8 cellular contexts compared by ENCODE assay signal in genomic region chr1:88935522-88936222, GRCh38. TPM values are rescaled to one million over a fixed set of nuclear protein-coding genes. Genes with fewer than 3 reads are reported as not detected.
A peak's percentile ranks its signal among the peaks of the same experiment; 100 is the strongest.
DNase-seq lines count a peak whose midpoint lies in the region; ATAC-seq, FAIRE-seq and TF ChIP-seq lines count a peak whose summit lies in the region.

No MANE protein-coding gene starts in this region.

- H4K20me1 ChIP-seq in HepG2 (ENCODE audit: insufficient read depth, low read length), result no peaks in the 10 kb centered on the region

- H3K27ac Mint-ChIP-seq in CD4-positive, alpha-beta memory T cell, result peak overlapping the region in 2 of 7 donors; percentile 2 to 27

- no peak overlapping the region for H3K4me3 ChIP-seq in CD4-positive, alpha-beta memory T cell (ENCODE audit: low read length in 2 of 2)
- no peak overlapping the region for H3K4me3 ChIP-seq in body of pancreas
- no peak overlapping the region; a peak in 1 of 6 replicates for H3K4me3 ChIP-seq in HepG2 (replicated peaks in 1 of 3; ENCODE audit: insufficient read depth in 1 of 3, low read depth in 2 of 3, low read length in 3 of 3)

- no peaks in the 10 kb centered on the region for H3K27me3 Mint-ChIP-seq in CD4-positive, alpha-beta memory T cell

- H3K27me3 ChIP-seq in CD4-positive, alpha-beta memory T cell (ENCODE audit: insufficient read depth, low read length), result no peaks in the 10 kb centered on the region
- H3K27me3 ChIP-seq in body of pancreas, result no peaks in the 10 kb centered on the region
- no peaks in the 10 kb centered on the region for H3K27me3 ChIP-seq in HepG2 (ENCODE audit: control insufficient read depth in 1 of 2, insufficient read depth in 2 of 2, low read length in 2 of 2)

- H3K9ac ChIP-seq in HepG2 (ENCODE audit: insufficient read depth, low read depth, low read length), result no peak overlapping the region

- CTCF ChIA-PET in CD4-positive, alpha-beta memory T cell (lab: Charles Lee; ENCODE audit: partially characterized antibody), result interaction anchor here (0.8 to 1.6 kb wide), 3 partner anchors 13 to 519 kb away, joined by 3 to 6 read pairs (median 4); no protein-coding TSS in a partner anchor
- CTCF ChIA-PET in HepG2 (lab: Yijun Ruan, JAX; ENCODE audit: low intra/inter-chr PET ratio, low total read pairs), result no interaction called here

- ATAC-seq in GM19351 (IDR thresholded peaks at IDR 0.05; ENCODE audit: unreplicated experiment) (peak; percentile 62), body of pancreas (peak; percentile 60), HepG2 (peak; percentile 95), HG02759 (IDR thresholded peaks at IDR 0.05; ENCODE audit: unreplicated experiment) (no peak)

- TF ChIP-seq POLR2A in body of pancreas (IDR thresholded peaks at IDR 0.05), result no peak
- TF ChIP-seq POLR2A in HepG2 (IDR thresholded peaks at IDR 0.05; ENCODE audit: insufficient read depth in 1 of 2, low read depth in 2 of 2, low read length in 2 of 2), result no peak

- peaks cover 20% of the 10 kb centered on the region for H3K36me3 ChIP-seq in CD4-positive, alpha-beta memory T cell (ENCODE audit: insufficient read depth, low read length)
- peaks cover 0 to 10% of the 10 kb centered on the region in 2 donors for H3K36me3 ChIP-seq in body of pancreas (replicated peaks in 1 of 2; ENCODE audit: insufficient read depth in 1 of 2, low read depth in 2 of 2)
- H3K36me3 ChIP-seq in HepG2 (replicated peaks in 1 of 2; ENCODE audit: control insufficient read depth in 1 of 2, insufficient read depth in 2 of 2, low read length in 2 of 2), result peaks cover 6 to 23% of the 10 kb centered on the region in 2 experiments; a peak in 4 of 5 replicates

- peak in 4 of 5 donors; percentile 24 to 39 (median 34) for DNase-seq in CD4-positive, alpha-beta memory T cell
- peak; percentile 40 for DNase-seq in NCI-H2227 (lab: John Stamatoyannopoulos, UW; ENCODE audit: unreplicated experiment)
- DNase-seq in body of pancreas, result peak in 1 of 4 donors; percentile 19
- peak; percentile 93 for DNase-seq in HepG2 (ENCODE audit: low spot score)
- no peak for DNase-seq in retina
- no peak for DNase-seq in stimulated activated CD4-positive, alpha-beta T cell treated with anti-CD3 and anti-CD28 coated beads, Interleukin-4, amount 100 ng/mL, for 1 hour

- no peak overlapping the region for H2AFZ ChIP-seq in HepG2 (ENCODE audit: low read length)

- no peak for TF ChIP-seq RAD21 in HepG2 (CRISPR knock-in tag; IDR thresholded peaks at IDR 0.05)

- TF ChIP-seq CTCF in body of pancreas (IDR thresholded peaks at IDR 0.05), result peak; percentile 39 to 75 (median 63)
- TF ChIP-seq CTCF in HepG2 (CRISPR knock-in tag; IDR thresholded peaks at IDR 0.05), result peak; percentile 68

- no peaks in the 10 kb centered on the region for H3K79me2 ChIP-seq in HepG2 (ENCODE audit: insufficient read depth, low read length)

- intact Hi-C loops in CD4-positive, alpha-beta memory T cell (cut with micrococcal nuclease), result loop anchor here (1.0 kb wide), 2 partner anchors 135 to 520 kb away; no protein-coding TSS in a partner anchor
- intact Hi-C loops in body of pancreas (cut with DNase I), result no loop called here
- intact Hi-C loops in HepG2 (cut with micrococcal nuclease; ENCODE audit: unreplicated experiment), result loop anchor here (2.0 kb wide), 1 partner anchor 43 kb away; no protein-coding TSS in a partner anchor

- H3K36me3 Mint-ChIP-seq in CD4-positive, alpha-beta memory T cell, result peaks cover 68 to 75% of the 10 kb centered on the region in 2 donors

- POLR2A ChIA-PET in CD4-positive, alpha-beta memory T cell (lab: Charles Lee; ENCODE audit: partially characterized antibody), result no interaction called here
- POLR2A ChIA-PET in HepG2 (lab: Yijun Ruan, JAX), result interaction anchor here (1.1 kb wide), 1 partner anchor 43 kb away, joined by 4 read pairs; no protein-coding TSS in a partner anchor

- peaks cover 0 to 4% (median 0%) of the 10 kb centered on the region in 8 donors for H3K9me3 Mint-ChIP-seq in CD4-positive, alpha-beta memory T cell

- no peak overlapping the region for H3K27ac ChIP-seq in CD4-positive, alpha-beta memory T cell (ENCODE audit: low read depth, low read length)
- H3K27ac ChIP-seq in body of pancreas (no peak overlapping the region), HepG2 (ENCODE audit: extremely low read length, insufficient read depth, low read length) (peak overlapping the region; percentile 63)

- BruUV-seq in HepG2 (replicated peaks; lab: Mats Ljungman, UMichigan), result no TSS peak

- TF ChIP-seq EP300 in HepG2 (IDR thresholded peaks at IDR 0.05; ENCODE audit: low read depth in 2 of 2, low read length in 2 of 2) (peak in 1 of 2 experiments; percentile 77; a peak in 2 of 4 replicates), HepG2 (CRISPR knock-in tag; IDR thresholded peaks at IDR 0.05; ENCODE audit: borderline replicate concordance) (no peak)

- no peak overlapping the region for H3K4me3 Mint-ChIP-seq in CD4-positive, alpha-beta memory T cell

- peaks cover 1 to 13% (median 5%) of the 10 kb centered on the region in 4 donors for H3K4me1 Mint-ChIP-seq in CD4-positive, alpha-beta memory T cell

- no peaks in the 10 kb centered on the region for H3K4me1 ChIP-seq in CD4-positive, alpha-beta memory T cell (ENCODE audit: insufficient read depth, low read length)
- H3K4me1 ChIP-seq in body of pancreas (no peaks in the 10 kb centered on the region), HepG2 (ENCODE audit: insufficient read depth, low read length) (peaks cover 14% of the 10 kb centered on the region)

- peak; percentile 87 for FAIRE-seq in HepG2 (lab: Jason Lieb, UNC)

- no peaks in the 10 kb centered on the region for H3K9me3 ChIP-seq in CD4-positive, alpha-beta memory T cell (ENCODE audit: control insufficient read depth in 1 of 2, low read length in 2 of 2)
- H3K9me3 ChIP-seq in body of pancreas (no peaks in the 10 kb centered on the region), HepG2 (ENCODE audit: low read length) (no peaks in the 10 kb centered on the region)

- H3K4me2 ChIP-seq in HepG2 (ENCODE audit: low read depth, low read length), result peak overlapping the region; percentile 33

- 52 to 60% methylated on average over 5 of the region's 5 CpGs for WGBS in body of pancreas, 2 donors
- WGBS in HepG2 (ENCODE audit: low lambda C conversion rate), result 20% methylated on average over 5 of the region's 5 CpGs

- in situ Hi-C loops in HepG2 (cut with HindIII; ENCODE audit: extremely low pct_ligation_motif_present, low pct_unique_long_range_greater_than_20kb), result no loop called here

RNA-seq across cellular contexts. Expression of gene GTF2B, which starts 44.3 kb away (rescaled TPM):
- total RNA-seq in CD4-positive, alpha-beta memory T cell, result 10 to 100 TPM; 43.9 to 48.3 TPM
- polyA plus RNA-seq in CD4-positive, alpha-beta memory T cell, result 10 to 100 TPM; 50.2 to 68.5 TPM
- total RNA-seq in body of pancreas (10 to 100 TPM in 1 of 2 donors, 1 to 10 TPM in 1; 5.9 to 16.9 TPM), HepG2 (2016; rRNA removed; fragmentation: Illumina TruSeq; extraction: Trizol) (43.4 and 68.0 TPM in 2 replicates)
- total RNA-seq in HepG2 (2016; cell fraction: cytosol; rRNA removed; fragmentation: Illumina TruSeq; extraction: Trizol; ENCODE audit: low read depth), result 10.0 and 11.6 TPM in 2 replicates
- 43.5 and 71.8 TPM in 2 replicates for total RNA-seq in HepG2 (2016; cell fraction: insoluble cytoplasmic fraction; rRNA removed; fragmentation: Illumina TruSeq; extraction: Trizol)
- total RNA-seq in HepG2 (2016; cell fraction: membrane; rRNA removed; fragmentation: Illumina TruSeq; extraction: Trizol), result 12.6 and 14.3 TPM in 2 replicates
- 18.8 and 21.9 TPM in 2 replicates for total RNA-seq in HepG2 (2016; cell fraction: nucleus; rRNA removed; fragmentation: Illumina TruSeq; extraction: Trizol)
- 26.1 and 31.5 TPM in 2 replicates for polyA plus RNA-seq in HepG2 (2011; rRNA removed)
- 14.8 and 26.0 TPM in 2 replicates for polyA plus RNA-seq in HepG2 (2011; cell fraction: cytosol; rRNA removed)
- polyA plus RNA-seq in HepG2 (2011; cell fraction: nucleus; rRNA removed), result 6.7 and 9.4 TPM in 2 replicates
- polyA plus RNA-seq in HepG2 (2012), result 26.4 and 28.5 TPM in 2 replicates
- 4.0 and 4.3 TPM in 2 replicates for polyA plus RNA-seq in HepG2 (2016; cell fraction: cytosol; fragmentation: Illumina TruSeq; extraction: Trizol; ENCODE audit: low read depth)
- 58.8 and 59.1 TPM in 2 replicates for polyA plus RNA-seq in HepG2 (2016; cell fraction: insoluble cytoplasmic fraction; fragmentation: Illumina TruSeq; extraction: Trizol; ENCODE audit: low read depth)
- 5.8 and 6.0 TPM in 2 replicates for polyA plus RNA-seq in HepG2 (2016; cell fraction: membrane; fragmentation: Illumina TruSeq; extraction: Trizol; ENCODE audit: low read depth)
- 21.6 and 23.3 TPM in 2 replicates for polyA plus RNA-seq in HepG2 (2016; cell fraction: nucleus; fragmentation: Illumina TruSeq; extraction: Trizol; ENCODE audit: insufficient read depth, low read depth)
- 13.1 and 19.1 TPM in 2 replicates for polyA minus RNA-seq in HepG2 (2011; rRNA and poly(A)+ RNA removed; ENCODE audit: low replicate concordance)
- 15.4 and 26.0 TPM in 2 replicates for polyA minus RNA-seq in HepG2 (2011; cell fraction: cytosol; rRNA and poly(A)+ RNA removed)
- 19.9 and 20.6 TPM in 2 replicates for polyA minus RNA-seq in HepG2 (2011; cell fraction: nucleus; rRNA and poly(A)+ RNA removed)

RNA-seq across cellular contexts. Expression of gene KYAT3, which starts 56.8 kb away (rescaled TPM):
- total RNA-seq in CD4-positive, alpha-beta memory T cell, result 10 to 100 TPM; 30.6 to 30.7 TPM
- polyA plus RNA-seq in CD4-positive, alpha-beta memory T cell, result 10 to 100 TPM; 23.1 to 30.8 TPM
- total RNA-seq in body of pancreas (10 to 100 TPM; 16.8 to 21.0 TPM), HepG2 (2016; rRNA removed; fragmentation: Illumina TruSeq; extraction: Trizol) (31.8 and 49.5 TPM in 2 replicates)
- total RNA-seq in HepG2 (2016; cell fraction: cytosol; rRNA removed; fragmentation: Illumina TruSeq; extraction: Trizol; ENCODE audit: low read depth), result 7.7 and 9.1 TPM in 2 replicates
- total RNA-seq in HepG2 (2016; cell fraction: insoluble cytoplasmic fraction; rRNA removed; fragmentation: Illumina TruSeq; extraction: Trizol), result 29.0 and 50.3 TPM in 2 replicates
- 10.1 and 12.6 TPM in 2 replicates for total RNA-seq in HepG2 (2016; cell fraction: membrane; rRNA removed; fragmentation: Illumina TruSeq; extraction: Trizol)
- total RNA-seq in HepG2 (2016; cell fraction: nucleus; rRNA removed; fragmentation: Illumina TruSeq; extraction: Trizol), result 22.9 and 26.9 TPM in 2 replicates
- polyA plus RNA-seq in HepG2 (2011; rRNA removed), result 12.2 and 17.7 TPM in 2 replicates
- polyA plus RNA-seq in HepG2 (2011; cell fraction: cytosol; rRNA removed), result 8.2 and 11.6 TPM in 2 replicates
- polyA plus RNA-seq in HepG2 (2011; cell fraction: nucleus; rRNA removed), result 13.6 and 17.0 TPM in 2 replicates
- polyA plus RNA-seq in HepG2 (2012), result 20.5 and 26.3 TPM in 2 replicates
- polyA plus RNA-seq in HepG2 (2016; cell fraction: cytosol; fragmentation: Illumina TruSeq; extraction: Trizol; ENCODE audit: low read depth), result 4.2 and 4.6 TPM in 2 replicates
- 35.7 and 36.7 TPM in 2 replicates for polyA plus RNA-seq in HepG2 (2016; cell fraction: insoluble cytoplasmic fraction; fragmentation: Illumina TruSeq; extraction: Trizol; ENCODE audit: low read depth)
- polyA plus RNA-seq in HepG2 (2016; cell fraction: membrane; fragmentation: Illumina TruSeq; extraction: Trizol; ENCODE audit: low read depth), result 6.5 and 6.6 TPM in 2 replicates
- 28.9 and 31.3 TPM in 2 replicates for polyA plus RNA-seq in HepG2 (2016; cell fraction: nucleus; fragmentation: Illumina TruSeq; extraction: Trizol; ENCODE audit: insufficient read depth, low read depth)
- 1.3 and 3.0 TPM in 2 replicates for polyA minus RNA-seq in HepG2 (2011; rRNA and poly(A)+ RNA removed; ENCODE audit: low replicate concordance)
- 9.8 and 13.1 TPM in 2 replicates for polyA minus RNA-seq in HepG2 (2011; cell fraction: cytosol; rRNA and poly(A)+ RNA removed)
- 22.7 and 25.5 TPM in 2 replicates for polyA minus RNA-seq in HepG2 (2011; cell fraction: nucleus; rRNA and poly(A)+ RNA removed)

RNA-seq across cellular contexts. Expression of gene RBMXL1, which starts 56.8 kb away (rescaled TPM):
- 10 to 100 TPM; 24.7 to 25.1 TPM for total RNA-seq in CD4-positive, alpha-beta memory T cell
- 10 to 100 TPM in 1 of 2 donors, 1 to 10 TPM in 1; 5.3 to 12.0 TPM for polyA plus RNA-seq in CD4-positive, alpha-beta memory T cell
- total RNA-seq in body of pancreas (10 to 100 TPM; 11.2 to 13.5 TPM), HepG2 (2016; rRNA removed; fragmentation: Illumina TruSeq; extraction: Trizol) (15.0 and 19.1 TPM in 2 replicates)
- total RNA-seq in HepG2 (2016; cell fraction: cytosol; rRNA removed; fragmentation: Illumina TruSeq; extraction: Trizol; ENCODE audit: low read depth), result 1.3 TPM in 2 replicates
- 13.4 and 18.0 TPM in 2 replicates for total RNA-seq in HepG2 (2016; cell fraction: insoluble cytoplasmic fraction; rRNA removed; fragmentation: Illumina TruSeq; extraction: Trizol)
- 5.1 and 6.0 TPM in 2 replicates for total RNA-seq in HepG2 (2016; cell fraction: membrane; rRNA removed; fragmentation: Illumina TruSeq; extraction: Trizol)
- 14.1 and 14.6 TPM in 2 replicates for total RNA-seq in HepG2 (2016; cell fraction: nucleus; rRNA removed; fragmentation: Illumina TruSeq; extraction: Trizol)
- polyA plus RNA-seq in HepG2 (2011; rRNA removed), result 2.2 and 3.0 TPM in 2 replicates
- 1.6 and 2.0 TPM in 2 replicates for polyA plus RNA-seq in HepG2 (2011; cell fraction: cytosol; rRNA removed)
- polyA plus RNA-seq in HepG2 (2011; cell fraction: nucleus; rRNA removed), result 2.6 and 3.1 TPM in 2 replicates
- polyA plus RNA-seq in HepG2 (2012), result 3.9 and 4.1 TPM in 2 replicates
- polyA plus RNA-seq in HepG2 (2016; cell fraction: cytosol; fragmentation: Illumina TruSeq; extraction: Trizol; ENCODE audit: low read depth), result 0.86 and 1.0 TPM in 2 replicates
- polyA plus RNA-seq in HepG2 (2016; cell fraction: insoluble cytoplasmic fraction; fragmentation: Illumina TruSeq; extraction: Trizol; ENCODE audit: low read depth), result 12.0 and 12.6 TPM in 2 replicates
- polyA plus RNA-seq in HepG2 (2016; cell fraction: membrane; fragmentation: Illumina TruSeq; extraction: Trizol; ENCODE audit: low read depth), result 2.5 and 2.8 TPM in 2 replicates
- 11.8 and 12.9 TPM in 2 replicates for polyA plus RNA-seq in HepG2 (2016; cell fraction: nucleus; fragmentation: Illumina TruSeq; extraction: Trizol; ENCODE audit: insufficient read depth, low read depth)
- 3.4 and 6.8 TPM in 2 replicates for polyA minus RNA-seq in HepG2 (2011; rRNA and poly(A)+ RNA removed; ENCODE audit: low replicate concordance)
- 2.7 and 3.1 TPM in 2 replicates for polyA minus RNA-seq in HepG2 (2011; cell fraction: cytosol; rRNA and poly(A)+ RNA removed)
- 19.2 and 19.4 TPM in 2 replicates for polyA minus RNA-seq in HepG2 (2011; cell fraction: nucleus; rRNA and poly(A)+ RNA removed)

Comparison
In these comparisons a context has a peak if more than half of its experiments do, and no peak if none do; other contexts are left out.
1. DNase-seq: peak in CD4-positive, alpha-beta memory T cell (4 of 5), NCI-H2227 (single experiment) and HepG2 (single experiment); none in retina (single experiment) and stimulated activated CD4-positive, alpha-beta T cell treated with anti-CD3 and anti-CD28 coated beads, Interleukin-4, amount 100 ng/mL, for 1 hour (single experiment).